ENCODE assay signal across 11 cellular contexts in genomic region chr5:178191661-178192060, GRCh38. TPM values are rescaled to one million over a fixed set of nuclear protein-coding genes. Genes with fewer than 3 reads are reported as not detected.
"Had no signal": no experiment of that assay in that cellular context is flagged by ENCODE, and none has a peak within 500 bp of the region (broad histone marks: within the 10 kb centered on the region; RNA-seq: fewer than 3 reads in every experiment).

No MANE protein-coding gene starts in this region.

- ATAC-seq: GM23338, K562 had no signal

- FAIRE-seq: H1, H54, HTR-8/SVneo, K562 had no signal

- H3K4me3 ChIP-seq: GM23338, K562 had no signal

- DNase-seq: H9, HCEC 1CT, HFFc6, IMR-90, KG1 had no signal

- H2AFZ ChIP-seq: GM23338 had no signal

- H3K27ac Mint-ChIP-seq: GM23338, H9, HFFc6 had no signal

- H3K4me2 ChIP-seq: GM23338 had no signal

- H3K4me3 Mint-ChIP-seq: GM23338, H9, HFFc6 had no signal

RNA-seq across cellular contexts. Expression of gene GMCL2, which starts 4.5 kb away (rescaled TPM):
- total RNA-seq: H9, HFFc6, HT-29, IMR-90 had no signal
- polyA plus RNA-seq: GM23338, H1, IMR-90, K562 had no signal
